Comparison of ENCODE assay signal across 1 cellular context in genomic region chr11:47640506-47640905, GRCh38.
A peak's percentile ranks its signal among the peaks of the same experiment; 100 is the strongest.
TF ChIP-seq lines count a peak whose summit lies in the region.

No MANE protein-coding gene starts in this region.

TF ChIP-seq in IMR-90, 13 proteins besides CTCF, POLR2A, EP300 and RAD21:
- TF ChIP-seq CEBPB (IDR thresholded peaks at IDR 0.05; ENCODE audit: low read depth, low read length), result 0 out of 2 replicates have a peak, but pooled peaks have one; percentile 17
